13 cellular contexts compared by ENCODE assay signal in the genomic region with DNA sequence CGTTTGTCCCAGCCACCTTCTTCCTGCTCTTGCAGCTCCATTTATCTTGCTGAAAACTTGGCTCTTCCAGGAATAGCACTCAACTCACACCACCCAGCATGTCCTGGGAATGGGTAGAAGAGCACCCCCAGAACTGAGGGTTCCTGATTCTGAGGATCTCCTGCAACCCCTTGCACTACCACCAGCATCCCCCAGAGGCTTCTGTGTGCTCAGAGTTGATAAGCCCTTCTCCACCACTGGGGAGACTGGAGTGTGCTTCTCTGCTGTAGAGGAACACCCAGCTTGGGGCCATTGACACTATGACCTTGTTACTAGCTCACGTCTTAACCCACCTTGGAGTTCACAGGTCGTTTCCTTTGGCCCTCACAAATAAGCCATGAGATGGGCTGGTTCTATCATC.
A peak's percentile ranks its signal among the peaks of the same experiment; 100 is the strongest.
DNase-seq lines count a peak whose midpoint lies in the region; ATAC-seq and TF ChIP-seq lines count a peak whose summit lies in the region.
"Had no signal": no experiment of that assay in that cellular context is flagged by ENCODE, and none has a peak within 500 bp of the region (broad histone marks: within the 10 kb centered on the region; RNA-seq: fewer than 3 reads in every experiment).

No MANE protein-coding gene starts in this region.

- intact Hi-C loops in esophagus squamous epithelium (cut with DNase I): no loop called here

- no peaks in the 10 kb centered on the region for H3K9me2 ChIP-seq in Karpas-422 (replicated peaks; ENCODE audit: insufficient read depth, low read length)

- POLR2A ChIA-PET in GM10248 (lab: Yijun Ruan, JAX): no interaction called here
- POLR2A ChIA-PET in CD8-positive, alpha-beta memory T cell (lab: Charles Lee): no interaction called here

- H4K20me1 ChIP-seq in Karpas-422 (ENCODE audit: insufficient read depth, low read depth, low read length): no peaks in the 10 kb centered on the region

- H3K36me3 ChIP-seq in Karpas-422 (ENCODE audit: insufficient read depth, low read length) (no peaks in the 10 kb centered on the region), esophagus squamous epithelium (no peaks in the 10 kb centered on the region)
- H3K36me3 ChIP-seq in CD8-positive, alpha-beta memory T cell (ENCODE audit: insufficient read depth, low read length): no peaks in the 10 kb centered on the region

- no peak overlapping the region for H3K4me2 ChIP-seq in Karpas-422 (ENCODE audit: low read depth, low read length, poor library complexity, severe bottlenecking)

- H3K9me3 ChIP-seq in Karpas-422 (ENCODE audit: low read length) (no peaks in the 10 kb centered on the region), esophagus squamous epithelium (no peaks in the 10 kb centered on the region)
- H3K9me3 ChIP-seq in CD8-positive, alpha-beta memory T cell (ENCODE audit: low read length): no peaks in the 10 kb centered on the region

- no peak overlapping the region for H3K27ac Mint-ChIP-seq in CD8-positive, alpha-beta memory T cell
- H3K27ac Mint-ChIP-seq: activated T-helper 17 cell treated with anti-CD3 and anti-CD28 coated beads, Interleukin-2, amount 50 U/mL, for 72 hours had no signal

- DNase-seq in GM10248 (ENCODE audit: extremely low spot score) (peak; percentile 55), Karpas-422 (peak; percentile 48), foreskin keratinocyte (no peak), HT-29 (ENCODE audit: low spot score) (no peak), caudate nucleus (lab: John Stamatoyannopoulos, UW) (no peak), esophagus squamous epithelium (lab: John Stamatoyannopoulos, UW) (no peak)
- DNase-seq in CD8-positive, alpha-beta memory T cell: no peak
- DNase-seq: activated CD4-positive, CD25-positive, alpha-beta regulatory T cell treated with anti-CD3 and anti-CD28 coated beads, Interleukin-2, amount 50 U/mL, for 72 hours; COR-L47; NCI-H187; nucleus accumbens had no signal

- no peak overlapping the region for H3K4me3 Mint-ChIP-seq in CD8-positive, alpha-beta memory T cell
- H3K4me3 Mint-ChIP-seq: activated T-helper 17 cell treated with anti-CD3 and anti-CD28 coated beads, Interleukin-2, amount 50 U/mL, for 72 hours had no signal

- TF ChIP-seq POLR2A in esophagus squamous epithelium (IDR thresholded peaks at IDR 0.05): no peak

- no peak overlapping the region for H3K9ac ChIP-seq in Karpas-422 (ENCODE audit: low read length)

- H3K27ac ChIP-seq in Karpas-422 (ENCODE audit: low read length) (no peak overlapping the region), foreskin keratinocyte (no peak overlapping the region), caudate nucleus (ENCODE audit: low read depth, low read length) (no peak overlapping the region), esophagus squamous epithelium (no peak overlapping the region)
- H3K27ac ChIP-seq in CD8-positive, alpha-beta memory T cell (ENCODE audit: low read depth, low read length): no peak overlapping the region

- H3K4me1 ChIP-seq in Karpas-422 (ENCODE audit: low read length) (no peaks in the 10 kb centered on the region), foreskin keratinocyte (no peaks in the 10 kb centered on the region), esophagus squamous epithelium (no peaks in the 10 kb centered on the region)
- no peaks in the 10 kb centered on the region for H3K4me1 ChIP-seq in CD8-positive, alpha-beta memory T cell (ENCODE audit: insufficient read depth, low read length)

- H3K9me3 Mint-ChIP-seq in CD8-positive, alpha-beta memory T cell: peaks cover 0 to 4% (median 0%) of the 10 kb centered on the region in 5 donors
- H3K9me3 Mint-ChIP-seq: activated T-helper 17 cell treated with anti-CD3 and anti-CD28 coated beads, Interleukin-2, amount 50 U/mL, for 72 hours had no signal

- H3K79me2 ChIP-seq in Karpas-422 (ENCODE audit: low read length): no peaks in the 10 kb centered on the region

- H3K27me3 ChIP-seq in Karpas-422 (ENCODE audit: low read length): no peaks in the 10 kb centered on the region
- peaks cover 35% of the 10 kb centered on the region for H3K27me3 ChIP-seq in foreskin keratinocyte
- peaks cover 3% of the 10 kb centered on the region for H3K27me3 ChIP-seq in CD8-positive, alpha-beta memory T cell (ENCODE audit: insufficient read depth, low read length, poor library complexity, severe bottlenecking)
- H3K27me3 ChIP-seq in esophagus squamous epithelium: peaks cover 0 to 11% (median 0%) of the 10 kb centered on the region in 4 donors

- WGBS in esophagus squamous epithelium, 2 donors: 72 to 75% methylated on average over 1 to 2 of the region's 3 CpGs

- TF ChIP-seq CTCF in GM10248 (IDR thresholded peaks at IDR 0.05; ENCODE audit: control extremely low read depth, extremely low read depth, low read depth, missing control alignments): peak; percentile 7
- TF ChIP-seq CTCF in foreskin keratinocyte (conservative IDR thresholded peaks at IDR 0.05): no peak
- TF ChIP-seq CTCF in esophagus squamous epithelium (IDR thresholded peaks at IDR 0.05): no peak

- H3K27me3 Mint-ChIP-seq in CD8-positive, alpha-beta memory T cell: peaks cover 6 to 9% of the 10 kb centered on the region in 2 donors

- H3K4me3 ChIP-seq in Karpas-422 (ENCODE audit: low read length) (no peak overlapping the region), esophagus squamous epithelium (no peak overlapping the region)
- H3K4me3 ChIP-seq in CD8-positive, alpha-beta memory T cell (ENCODE audit: low read length): no peak overlapping the region

- no peaks in the 10 kb centered on the region for H3K36me3 Mint-ChIP-seq in CD8-positive, alpha-beta memory T cell

- H3K4me1 Mint-ChIP-seq in CD8-positive, alpha-beta memory T cell: no peaks in the 10 kb centered on the region
- H3K4me1 Mint-ChIP-seq: activated T-helper 17 cell treated with anti-CD3 and anti-CD28 coated beads, Interleukin-2, amount 50 U/mL, for 72 hours had no signal

- H2AFZ ChIP-seq in Karpas-422 (ENCODE audit: low read length): no peak overlapping the region

- CTCF ChIA-PET in GM10248 (lab: Yijun Ruan, JAX): interaction anchor here (1.1 to 4.9 kb wide), 12 partner anchors 10 to 82 kb away, joined by 3 to 26 read pairs (median 4); no protein-coding TSS in a partner anchor
- CTCF ChIA-PET in CD8-positive, alpha-beta memory T cell (lab: Charles Lee): no interaction called here

- peak; percentile 71 for ATAC-seq in GM19395 (IDR thresholded peaks at IDR 0.05; ENCODE audit: unreplicated experiment)
- peak; percentile 39 for ATAC-seq in foreskin keratinocyte
- ATAC-seq: activated T-helper 17 cell treated with anti-CD3 and anti-CD28 coated beads, Interleukin-2, amount 50 U/mL, for 72 hours had no signal

Comparison
In these comparisons a context has a peak if more than half of its experiments do, and no peak if none do; other contexts are left out.
1. DNase-seq: peak in GM10248 (single experiment) and Karpas-422 (single experiment); none in foreskin keratinocyte (0 of 2), HT-29 (single experiment), CD8-positive, alpha-beta memory T cell (0 of 5), caudate nucleus (0 of 61) and esophagus squamous epithelium (single experiment).